ENCODE assay signal across 1 cellular context in the genomic region with DNA sequence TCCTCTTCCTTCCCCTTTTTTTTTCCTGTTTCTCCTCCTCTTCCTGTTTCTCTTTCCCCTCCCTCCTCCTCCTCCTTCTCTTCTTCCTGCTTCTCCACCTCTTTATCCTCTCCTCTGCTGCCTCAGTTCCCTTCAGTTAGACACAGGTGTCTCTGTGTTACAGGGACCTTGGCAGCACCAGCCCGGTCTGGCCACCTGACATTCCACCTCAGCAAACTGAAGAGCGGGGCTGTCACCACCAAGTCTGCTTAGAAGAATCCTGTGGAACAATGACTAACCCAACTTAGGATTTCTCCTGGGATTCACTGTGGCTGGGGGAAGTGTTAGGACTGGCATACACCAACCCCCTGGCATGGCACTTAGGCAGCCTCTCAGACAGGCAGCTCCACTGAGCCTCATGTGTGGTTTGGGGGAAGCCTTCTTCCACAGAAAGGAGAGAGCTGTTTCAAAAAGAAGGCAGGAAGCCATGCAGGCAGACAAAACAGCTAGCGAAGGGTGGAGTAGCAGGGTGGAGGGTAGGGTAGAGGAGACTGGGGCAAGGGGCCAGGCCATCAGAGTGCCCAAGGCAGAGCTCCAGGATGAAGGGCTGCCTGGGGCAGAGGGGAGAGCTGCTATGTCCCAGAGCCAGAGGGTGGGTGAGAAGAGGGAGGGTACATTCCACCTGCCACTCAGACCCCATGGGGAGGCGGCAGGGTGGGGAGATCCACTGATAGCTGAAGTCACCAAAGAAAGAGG.
TF ChIP-seq lines count a peak whose summit lies in the region.

No MANE protein-coding gene starts in this region.

TF ChIP-seq in HepG2, 621 proteins besides CTCF, POLR2A, EP300 and RAD21:
- TF ChIP-seq MATR3 (CRISPR knock-in tag; IDR thresholded peaks at IDR 0.05) (no peak), RBM22 (optimal IDR thresholded peaks at IDR 0.05; ENCODE audit: low read length) (no peak), ZNF550 (CRISPR knock-in tag; IDR thresholded peaks at IDR 0.05; ENCODE audit: borderline replicate concordance) (no peak), DPF2 (CRISPR knock-in tag; IDR thresholded peaks at IDR 0.05; ENCODE audit: borderline replicate concordance, low read depth) (no peak), FOSL2 (CRISPR knock-in tag; IDR thresholded peaks at IDR 0.05) (no peak), KAT7 (CRISPR knock-in tag; IDR thresholded peaks at IDR 0.05; ENCODE audit: borderline replicate concordance) (no peak), NFKBIZ (CRISPR knock-in tag; IDR thresholded peaks at IDR 0.05) (no peak), AHR (CRISPR knock-in tag; IDR thresholded peaks at IDR 0.05) (no peak), SMYD3 (CRISPR knock-in tag; IDR thresholded peaks at IDR 0.05) (no peak), ZFAT (CRISPR knock-in tag; conservative IDR thresholded peaks at IDR 0.05) (no peak), HNF4G (IDR thresholded peaks at IDR 0.05; ENCODE audit: borderline replicate concordance, low read depth, low read length) (no peak), HNF4G (CRISPR knock-in tag; IDR thresholded peaks at IDR 0.05; ENCODE audit: borderline replicate concordance, low read depth) (no peak), KAT8 (CRISPR knock-in tag; IDR thresholded peaks at IDR 0.05) (no peak)
- TF ChIP-seq, protein P1, sequence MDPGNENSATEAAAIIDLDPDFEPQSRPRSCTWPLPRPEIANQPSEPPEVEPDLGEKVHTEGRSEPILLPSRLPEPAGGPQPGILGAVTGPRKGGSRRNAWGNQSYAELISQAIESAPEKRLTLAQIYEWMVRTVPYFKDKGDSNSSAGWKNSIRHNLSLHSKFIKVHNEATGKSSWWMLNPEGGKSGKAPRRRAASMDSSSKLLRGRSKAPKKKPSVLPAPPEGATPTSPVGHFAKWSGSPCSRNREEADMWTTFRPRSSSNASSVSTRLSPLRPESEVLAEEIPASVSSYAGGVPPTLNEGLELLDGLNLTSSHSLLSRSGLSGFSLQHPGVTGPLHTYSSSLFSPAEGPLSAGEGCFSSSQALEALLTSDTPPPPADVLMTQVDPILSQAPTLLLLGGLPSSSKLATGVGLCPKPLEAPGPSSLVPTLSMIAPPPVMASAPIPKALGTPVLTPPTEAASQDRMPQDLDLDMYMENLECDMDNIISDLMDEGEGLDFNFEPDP (CRISPR knock-in tag; conservative IDR thresholded peaks at IDR 0.05) = no peak
- TF ChIP-seq, protein P2, sequence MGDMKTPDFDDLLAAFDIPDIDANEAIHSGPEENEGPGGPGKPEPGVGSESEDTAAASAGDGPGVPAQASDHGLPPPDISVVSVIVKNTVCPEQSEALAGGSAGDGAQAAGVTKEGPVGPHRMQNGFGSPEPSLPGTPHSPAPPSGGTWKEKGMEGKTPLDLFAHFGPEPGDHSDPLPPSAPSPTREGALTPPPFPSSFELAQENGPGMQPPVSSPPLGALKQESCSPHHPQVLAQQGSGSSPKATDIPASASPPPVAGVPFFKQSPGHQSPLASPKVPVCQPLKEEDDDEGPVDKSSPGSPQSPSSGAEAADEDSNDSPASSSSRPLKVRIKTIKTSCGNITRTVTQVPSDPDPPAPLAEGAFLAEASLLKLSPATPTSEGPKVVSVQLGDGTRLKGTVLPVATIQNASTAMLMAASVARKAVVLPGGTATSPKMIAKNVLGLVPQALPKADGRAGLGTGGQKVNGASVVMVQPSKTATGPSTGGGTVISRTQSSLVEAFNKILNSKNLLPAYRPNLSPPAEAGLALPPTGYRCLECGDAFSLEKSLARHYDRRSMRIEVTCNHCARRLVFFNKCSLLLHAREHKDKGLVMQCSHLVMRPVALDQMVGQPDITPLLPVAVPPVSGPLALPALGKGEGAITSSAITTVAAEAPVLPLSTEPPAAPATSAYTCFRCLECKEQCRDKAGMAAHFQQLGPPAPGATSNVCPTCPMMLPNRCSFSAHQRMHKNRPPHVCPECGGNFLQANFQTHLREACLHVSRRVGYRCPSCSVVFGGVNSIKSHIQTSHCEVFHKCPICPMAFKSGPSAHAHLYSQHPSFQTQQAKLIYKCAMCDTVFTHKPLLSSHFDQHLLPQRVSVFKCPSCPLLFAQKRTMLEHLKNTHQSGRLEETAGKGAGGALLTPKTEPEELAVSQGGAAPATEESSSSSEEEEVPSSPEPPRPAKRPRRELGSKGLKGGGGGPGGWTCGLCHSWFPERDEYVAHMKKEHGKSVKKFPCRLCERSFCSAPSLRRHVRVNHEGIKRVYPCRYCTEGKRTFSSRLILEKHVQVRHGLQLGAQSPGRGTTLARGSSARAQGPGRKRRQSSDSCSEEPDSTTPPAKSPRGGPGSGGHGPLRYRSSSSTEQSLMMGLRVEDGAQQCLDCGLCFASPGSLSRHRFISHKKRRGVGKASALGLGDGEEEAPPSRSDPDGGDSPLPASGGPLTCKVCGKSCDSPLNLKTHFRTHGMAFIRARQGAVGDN (CRISPR knock-in tag; IDR thresholded peaks at IDR 0.05) = no peak
- TF ChIP-seq, protein P3, sequence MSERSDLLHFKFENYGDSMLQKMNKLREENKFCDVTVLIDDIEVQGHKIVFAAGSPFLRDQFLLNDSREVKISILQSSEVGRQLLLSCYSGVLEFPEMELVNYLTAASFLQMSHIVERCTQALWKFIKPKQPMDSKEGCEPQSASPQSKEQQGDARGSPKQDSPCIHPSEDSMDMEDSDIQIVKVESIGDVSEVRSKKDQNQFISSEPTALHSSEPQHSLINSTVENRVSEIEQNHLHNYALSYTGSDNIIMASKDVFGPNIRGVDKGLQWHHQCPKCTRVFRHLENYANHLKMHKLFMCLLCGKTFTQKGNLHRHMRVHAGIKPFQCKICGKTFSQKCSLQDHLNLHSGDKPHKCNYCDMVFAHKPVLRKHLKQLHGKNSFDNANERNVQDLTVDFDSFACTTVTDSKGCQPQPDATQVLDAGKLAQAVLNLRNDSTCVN (CRISPR knock-in tag; IDR thresholded peaks at IDR 0.05; ENCODE audit: borderline replicate concordance) = no peak
- TF ChIP-seq, protein P4, sequence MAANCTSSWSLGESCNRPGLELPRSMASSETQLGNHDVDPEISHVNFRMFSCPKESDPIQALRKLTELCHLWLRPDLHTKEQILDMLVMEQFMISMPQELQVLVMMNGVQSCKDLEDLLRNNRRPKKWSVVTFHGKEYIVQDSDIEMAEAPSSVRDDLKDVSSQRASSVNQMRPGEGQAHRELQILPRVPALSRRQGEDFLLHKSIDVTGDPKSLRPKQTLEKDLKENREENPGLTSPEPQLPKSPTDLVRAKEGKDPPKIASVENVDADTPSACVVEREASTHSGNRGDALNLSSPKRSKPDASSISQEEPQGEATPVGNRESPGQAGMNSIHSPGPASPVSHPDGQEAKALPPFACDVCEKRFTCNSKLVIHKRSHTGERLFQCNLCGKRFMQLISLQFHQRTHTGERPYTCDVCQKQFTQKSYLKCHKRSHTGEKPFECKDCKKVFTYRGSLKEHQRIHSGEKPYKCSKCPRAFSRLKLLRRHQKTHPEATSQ (CRISPR knock-in tag; IDR thresholded peaks at IDR 0.05; ENCODE audit: borderline replicate concordance) = no peak
